ENCODE assay signal across 1 cellular context in the genomic region with DNA sequence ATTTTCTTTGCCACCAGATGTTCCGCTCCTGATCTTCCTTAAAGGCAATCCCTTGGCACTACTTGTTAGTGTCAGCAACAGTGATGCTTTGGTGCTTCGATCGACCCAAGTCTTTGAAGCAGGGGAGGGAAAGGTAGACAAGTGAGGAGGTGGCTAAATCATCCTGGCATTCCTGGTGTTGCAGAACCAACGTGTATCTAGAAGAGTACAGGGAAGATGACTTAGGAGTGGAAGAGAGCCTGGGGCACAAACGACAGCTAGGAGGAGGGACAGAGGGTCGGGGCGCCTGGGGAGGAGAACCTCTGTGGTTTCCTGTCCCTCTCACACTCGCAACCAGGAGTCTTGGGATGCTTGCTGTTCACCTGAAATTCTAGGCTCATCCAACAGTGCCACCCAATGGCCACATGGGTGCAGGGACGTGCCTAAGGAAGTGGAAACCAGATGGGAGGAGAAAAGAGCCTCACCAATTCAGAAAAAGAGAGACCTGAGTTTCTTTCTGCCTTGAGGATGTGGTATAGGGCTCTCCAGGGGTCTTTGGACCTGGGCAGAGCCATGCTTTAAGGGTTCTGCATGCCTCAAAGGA.
TF ChIP-seq lines count a peak whose summit lies in the region.

No MANE protein-coding gene starts in this region.

TF ChIP-seq in endothelial cell of umbilical vein, 7 proteins besides CTCF, POLR2A, EP300 and RAD21:
- no peak for TF ChIP-seq MYC (IDR thresholded peaks at IDR 0.05; ENCODE audit: low read depth, low read length)
- peak; percentile 12 for TF ChIP-seq EZH2 (IDR thresholded peaks at IDR 0.05; ENCODE audit: borderline replicate concordance, low read depth, low read length, severe bottlenecking)
